ENCODE assay signal across 10 cellular contexts in the genomic region with DNA sequence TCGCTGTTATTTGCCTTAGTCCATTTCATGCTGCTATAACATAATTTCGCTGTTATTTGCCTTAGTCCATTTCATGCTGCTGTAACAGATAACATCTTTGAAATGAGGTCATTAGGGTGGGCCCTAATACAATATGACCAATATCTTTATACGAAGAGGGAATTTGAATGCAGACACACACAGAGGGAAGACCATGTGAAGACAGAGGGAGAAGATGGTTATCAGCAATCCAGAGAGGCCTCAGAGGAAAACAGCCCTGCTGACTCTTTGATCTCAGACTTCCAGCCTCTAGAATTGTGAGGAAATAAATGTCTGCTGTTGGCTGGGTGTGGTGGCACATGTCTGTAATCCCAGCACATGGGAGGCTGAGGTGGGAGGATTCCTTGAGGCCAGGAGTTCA.
"Had no signal": no experiment of that assay in that cellular context is flagged by ENCODE, and none has a peak within 500 bp of the region (broad histone marks: within the 10 kb centered on the region; RNA-seq: fewer than 3 reads in every experiment).

No MANE protein-coding gene starts in this region.

- H3K36me3 ChIP-seq: HAP-1 had no signal

- DNase-seq: GM23248, GOT3, H7, HFFc6, KBM-7 had no signal

- H3K27ac ChIP-seq: GM23248, HL-60, KMS-11 had no signal

- H2AFZ ChIP-seq: GM23248 had no signal

- FAIRE-seq: HepG2 had no signal

- H3K4me2 ChIP-seq: KMS-11 had no signal

- H3K4me3 ChIP-seq: GM23248, HAP-1 had no signal

- H3K4me1 ChIP-seq: HAP-1 had no signal

- H3K9ac ChIP-seq: GM23248, KMS-11 had no signal

- H3K9me3 ChIP-seq: HAP-1 had no signal

- ATAC-seq: HCT116, HepG2 had no signal
